ENCODE assay signal across 32 cellular contexts in the genomic region with DNA sequence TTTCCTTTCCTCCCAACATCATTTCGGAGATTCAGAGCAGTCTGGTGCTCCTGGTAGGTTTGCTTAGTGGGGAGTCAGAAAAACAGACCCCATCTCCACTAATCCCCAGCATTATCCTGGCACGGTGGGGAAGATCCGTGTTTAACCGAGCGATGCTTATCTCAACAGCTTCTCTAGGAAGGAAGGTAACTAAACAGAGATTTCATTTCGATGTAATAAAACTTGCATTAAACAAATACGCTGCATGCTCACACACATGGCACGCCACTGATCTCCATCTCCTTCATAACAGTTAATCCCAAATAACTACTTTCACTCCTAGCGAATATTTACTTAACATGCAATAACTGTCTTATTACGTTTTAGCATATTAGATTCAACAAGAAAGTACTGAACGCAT.
"Had no signal": no experiment of that assay in that cellular context is flagged by ENCODE, and none has a peak within 500 bp of the region (broad histone marks: within the 10 kb centered on the region; RNA-seq: fewer than 3 reads in every experiment).

No MANE protein-coding gene starts in this region.

- H3K4me3 Mint-ChIP-seq: activated B cell treated with CpG ODN at 0.5 μM for 24 hours; activated CD4-positive, alpha-beta memory T cell treated with anti-CD3 and anti-CD28 coated beads for 36 hours; activated CD4-positive, alpha-beta T cell treated with anti-CD3 and anti-CD28 coated beads for 36 hours; activated CD4-positive, alpha-beta T cell treated with anti-CD3 and anti-CD28 coated beads, Interleukin-2, amount 10 ng/mL, durations not matched to agents 24 days and 14 days; activated CD8-positive, alpha-beta memory T cell treated with anti-CD3 and anti-CD28 coated beads, Interleukin-2, amount 10 ng/mL, durations not matched to agents 7 days and 5 days; activated CD8-positive, alpha-beta T cell treated with anti-CD3 and anti-CD28 coated beads, Interleukin-2, amount 10 ng/mL, durations not matched to agents 7 days and 5 days; activated naive CD8-positive, alpha-beta T cell; activated T-helper 1 cell treated with anti-CD3 and anti-CD28 coated beads, Interleukin-12 subunit alpha, Interleukin-12 subunit beta, Interleukin-2, Interleukin-4 antibody, amounts not matched to agents 30 ng/mL and 10 ng/mL and 1 ng/mL, durations not matched to agents 14 hours and 24 hours and 36 hours; effector memory CD8-positive, alpha-beta T cell had no signal

- H3K36me3 Mint-ChIP-seq: activated CD4-positive, alpha-beta memory T cell treated with anti-CD3 and anti-CD28 coated beads for 36 hours; activated CD8-positive, alpha-beta memory T cell treated with anti-CD3 and anti-CD28 coated beads, Interleukin-2, amount 10 ng/mL, durations not matched to agents 7 days and 5 days; activated naive CD8-positive, alpha-beta T cell had no signal

- H3K27ac Mint-ChIP-seq: activated B cell treated with CpG ODN at 0.5 μM for 24 hours; activated CD4-positive, alpha-beta memory T cell treated with anti-CD3 and anti-CD28 coated beads for 36 hours; activated CD4-positive, alpha-beta T cell treated with anti-CD3 and anti-CD28 coated beads for 36 hours; activated CD4-positive, alpha-beta T cell treated with anti-CD3 and anti-CD28 coated beads, Interleukin-2, amount 10 ng/mL, durations not matched to agents 24 days and 14 days; activated CD8-positive, alpha-beta memory T cell treated with anti-CD3 and anti-CD28 coated beads, Interleukin-2, amount 10 ng/mL, durations not matched to agents 7 days and 5 days; activated CD8-positive, alpha-beta T cell treated with anti-CD3 and anti-CD28 coated beads, Interleukin-2, amount 10 ng/mL, durations not matched to agents 7 days and 5 days; activated naive CD8-positive, alpha-beta T cell; activated T-helper 1 cell treated with anti-CD3 and anti-CD28 coated beads, Interleukin-12 subunit alpha, Interleukin-12 subunit beta, Interleukin-2, Interleukin-4 antibody, amounts not matched to agents 30 ng/mL and 10 ng/mL and 1 ng/mL, durations not matched to agents 14 hours and 24 hours and 36 hours; activated T-helper 2 cell treated with anti-CD3 and anti-CD28 coated beads, Interferon-gamma antibody, Interleukin-2, Interleukin-4, amounts not matched to agents 10 μg/mL and 5 μg/mL and 100 μg/mL, durations not matched to agents 14 hours and 24 hours and 36 hours; effector memory CD8-positive, alpha-beta T cell had no signal

- H3K27me3 Mint-ChIP-seq: activated naive CD8-positive, alpha-beta T cell had no signal

- H3K4me1 Mint-ChIP-seq: activated B cell treated with CpG ODN at 0.5 μM for 24 hours; activated CD4-positive, alpha-beta T cell treated with anti-CD3 and anti-CD28 coated beads for 36 hours; activated CD4-positive, alpha-beta T cell treated with anti-CD3 and anti-CD28 coated beads, Interleukin-2, amount 10 ng/mL, durations not matched to agents 24 days and 14 days; activated CD8-positive, alpha-beta memory T cell treated with anti-CD3 and anti-CD28 coated beads, Interleukin-2, amount 10 ng/mL, durations not matched to agents 7 days and 5 days had no signal

- H3K9me3 Mint-ChIP-seq: activated B cell treated with CpG ODN at 0.5 μM for 24 hours; activated CD4-positive, alpha-beta memory T cell treated with anti-CD3 and anti-CD28 coated beads for 36 hours; activated CD4-positive, alpha-beta T cell treated with anti-CD3 and anti-CD28 coated beads, Interleukin-2, amount 10 ng/mL, durations not matched to agents 24 days and 14 days; activated T-helper 1 cell treated with anti-CD3 and anti-CD28 coated beads, Interleukin-12 subunit alpha, Interleukin-12 subunit beta, Interleukin-2, Interleukin-4 antibody, amounts not matched to agents 30 ng/mL and 10 ng/mL and 1 ng/mL, durations not matched to agents 14 hours and 24 hours and 36 hours; activated T-helper 2 cell treated with anti-CD3 and anti-CD28 coated beads, Interferon-gamma antibody, Interleukin-2, Interleukin-4, amounts not matched to agents 10 μg/mL and 5 μg/mL and 100 μg/mL, durations not matched to agents 14 hours and 24 hours and 36 hours; effector memory CD8-positive, alpha-beta T cell had no signal

- H3K27ac ChIP-seq: brain microvascular endothelial cell, epithelial cell of prostate, esophagus squamous epithelium, gastroesophageal sphincter, heart right ventricle had no signal

- H3K27me3 ChIP-seq: brain microvascular endothelial cell, esophagus squamous epithelium, gastroesophageal sphincter, heart right ventricle had no signal

- DNase-seq: activated B cell treated with CpG ODN at 0.5 μM for 24 hours; activated CD4-positive, alpha-beta memory T cell treated with anti-CD3 and anti-CD28 coated beads for 36 hours; activated CD4-positive, alpha-beta T cell treated with anti-CD3 and anti-CD28 coated beads for 36 hours; activated CD4-positive, alpha-beta T cell treated with anti-CD3 and anti-CD28 coated beads, Interleukin-2, amount 10 ng/mL, durations not matched to agents 24 days and 14 days; activated CD4-positive, CD25-positive, alpha-beta regulatory T cell treated with anti-CD3 and anti-CD28 coated beads, Interleukin-2, amount 50 U/mL, for 72 hours; activated CD8-positive, alpha-beta memory T cell treated with anti-CD3 and anti-CD28 coated beads, Interleukin-2, amount 10 ng/mL, durations not matched to agents 7 days and 5 days; activated CD8-positive, alpha-beta memory T cell treated with anti-CD3 and anti-CD28 coated beads, Interleukin-2, amount 50 U/mL, for 4 hours; activated CD8-positive, alpha-beta T cell treated with anti-CD3 and anti-CD28 coated beads, Interleukin-2, amount 10 ng/mL, durations not matched to agents 7 days and 5 days; activated effector memory CD4-positive, alpha-beta T cell treated with anti-CD3 and anti-CD28 coated beads, Interleukin-2, amount 50 U/mL, for 16 hours; activated naive CD4-positive, alpha-beta T cell treated with anti-CD3 and anti-CD28 coated beads, Interleukin-2, amount 50 U/mL, for 16 hours; activated T-cell treated with anti-CD3 and anti-CD28 coated beads, Interleukin-2, amount 50 U/mL, for 1 hour; activated T-cell treated with anti-CD3 and anti-CD28 coated beads, Interleukin-2, amount 50 U/mL, for 48 hours; amniotic stem cell; anterior cingulate cortex; brain microvascular endothelial cell; cortex of kidney; dermis blood vessel endothelial cell; effector CD4-positive, alpha-beta T cell; effector memory CD8-positive, alpha-beta T cell; esophagus squamous epithelium; foreskin melanocyte; heart right ventricle; T-helper 2 cell had no signal

- ATAC-seq: activated CD4-positive, alpha-beta T cell treated with anti-CD3 and anti-CD28 coated beads for 36 hours; activated CD8-positive, alpha-beta memory T cell treated with anti-CD3 and anti-CD28 coated beads, Interleukin-2, amount 10 ng/mL, durations not matched to agents 7 days and 5 days; activated CD8-positive, alpha-beta T cell treated with anti-CD3 and anti-CD28 coated beads, Interleukin-2, amount 10 ng/mL, durations not matched to agents 7 days and 5 days; effector memory CD8-positive, alpha-beta T cell; gastroesophageal sphincter; heart right ventricle had no signal

- FAIRE-seq: astrocyte, colon, endometrium, endothelial cell of umbilical vein had no signal

- H3K9me3 ChIP-seq: esophagus squamous epithelium, gastroesophageal sphincter, heart right ventricle had no signal

- H3K4me3 ChIP-seq: esophagus squamous epithelium, gastroesophageal sphincter, heart right ventricle had no signal
